ENCODE assay signal across 9 cellular contexts in genomic region chr10:21953585-21954057, GRCh38. TPM values are rescaled to one million over a fixed set of nuclear protein-coding genes. Genes with fewer than 3 reads are reported as not detected.
DNase-seq lines count a peak whose midpoint lies in the region; ATAC-seq and TF ChIP-seq lines count a peak whose summit lies in the region.
"Had no signal": no experiment of that assay in that cellular context is flagged by ENCODE, and none has a peak within 500 bp of the region (broad histone marks: within the 10 kb centered on the region; RNA-seq: fewer than 3 reads in every experiment).

No MANE protein-coding gene starts in this region.

- H3K4me1 Mint-ChIP-seq in activated T-helper 17 cell treated with anti-CD3 and anti-CD28 coated beads, Interleukin-2, amount 50 U/mL, for 72 hours: no peaks in the 10 kb centered on the region

- ATAC-seq in GM21576 (IDR thresholded peaks at IDR 0.05; ENCODE audit: unreplicated experiment): peak; percentile 62
- peak; percentile 90 for ATAC-seq in activated T-helper 17 cell treated with anti-CD3 and anti-CD28 coated beads, Interleukin-2, amount 50 U/mL, for 72 hours (replicated peaks)
- ATAC-seq in HG03354 (IDR thresholded peaks at IDR 0.05; ENCODE audit: poor library complexity, severe bottlenecking, unreplicated experiment): no peak

- no peak overlapping the region for H2AFZ ChIP-seq in hepatocyte

- DNase-seq in DMS114 treated with DMSO at 0.1 percent for 48 hours (lab: John Stamatoyannopoulos, UW; ENCODE audit: unreplicated experiment) (peak; percentile 71), NCI-H146 (lab: John Stamatoyannopoulos, UW) (peak; percentile 86), hepatocyte (ENCODE audit: low spot score) (peak; percentile 37), ureter (ENCODE audit: low spot score) (no peak), UCSD-AML1 (lab: John Stamatoyannopoulos, UW; ENCODE audit: unreplicated experiment) (no peak)

- H3K4me3 ChIP-seq in hepatocyte: no peak overlapping the region
- H3K4me3 ChIP-seq: SJSA1 had no signal

- no peaks in the 10 kb centered on the region for H3K9me3 ChIP-seq in hepatocyte (ENCODE audit: low read depth)
- H3K9me3 ChIP-seq: SJSA1 had no signal

- no peaks in the 10 kb centered on the region for H3K27me3 Mint-ChIP-seq in activated T-helper 17 cell treated with anti-CD3 and anti-CD28 coated beads, Interleukin-2, amount 50 U/mL, for 72 hours

- no peaks in the 10 kb centered on the region for H3K27me3 ChIP-seq in hepatocyte
- H3K27me3 ChIP-seq: SJSA1 had no signal

- H3K4me2 ChIP-seq in hepatocyte: no peak overlapping the region

- H3K79me2 ChIP-seq in hepatocyte: peaks cover 5% of the 10 kb centered on the region

- H3K4me3 Mint-ChIP-seq in activated T-helper 17 cell treated with anti-CD3 and anti-CD28 coated beads, Interleukin-2, amount 50 U/mL, for 72 hours: no peak overlapping the region

- no peak overlapping the region for H3K27ac Mint-ChIP-seq in activated T-helper 17 cell treated with anti-CD3 and anti-CD28 coated beads, Interleukin-2, amount 50 U/mL, for 72 hours

- peak; percentile 51 for TF ChIP-seq CTCF in hepatocyte (IDR thresholded peaks at IDR 0.05; ENCODE audit: poor library complexity)

- H3K9me3 Mint-ChIP-seq in activated T-helper 17 cell treated with anti-CD3 and anti-CD28 coated beads, Interleukin-2, amount 50 U/mL, for 72 hours: no peaks in the 10 kb centered on the region

- H3K9me2 ChIP-seq in hepatocyte (replicated peaks; ENCODE audit: insufficient read depth): no peaks in the 10 kb centered on the region

- no peaks in the 10 kb centered on the region for H4K20me1 ChIP-seq in hepatocyte (ENCODE audit: insufficient read depth, poor library complexity, severe bottlenecking)

- no peaks in the 10 kb centered on the region for H3K4me1 ChIP-seq in hepatocyte (ENCODE audit: insufficient read depth)
- H3K4me1 ChIP-seq: SJSA1 had no signal

- no peak overlapping the region for H3K27ac ChIP-seq in hepatocyte
- H3K27ac ChIP-seq: SJSA1 had no signal

- H3K36me3 ChIP-seq in hepatocyte (replicated peaks; ENCODE audit: insufficient read depth, low read depth): no peaks in the 10 kb centered on the region
- H3K36me3 ChIP-seq: SJSA1 had no signal

- WGBS in hepatocyte (ENCODE audit: low lambda C conversion rate, missing lambda C conversion rate): 13% methylated on average over 1 of the region's 1 CpG

- no peaks in the 10 kb centered on the region for H3K36me3 Mint-ChIP-seq in activated T-helper 17 cell treated with anti-CD3 and anti-CD28 coated beads, Interleukin-2, amount 50 U/mL, for 72 hours (ENCODE audit: low read depth)

RNA-seq across cellular contexts. Expression of gene DNAJC1, which starts 49.9 kb away (rescaled TPM):
- total RNA-seq in activated T-helper 17 cell treated with anti-CD3 and anti-CD28 coated beads, Interleukin-2, amount 50 U/mL, for 72 hours: 10 to 100 TPM; 21.4 to 21.5 TPM
- total RNA-seq in hepatocyte (62.5 and 64.6 TPM in 2 replicates), ureter (31.9 TPM)
- polyA plus RNA-seq in hepatocyte: 91.7 and 117 TPM in 2 replicates

Comparison
In these comparisons a context has a peak if more than half of its experiments do, and no peak if none do; other contexts are left out.
1. DNase-seq: peak in DMS114 treated with DMSO at 0.1 percent for 48 hours (single experiment), NCI-H146 (single experiment) and hepatocyte (single experiment); none in ureter (single experiment) and UCSD-AML1 (single experiment).